8 cellular contexts compared by ENCODE assay signal in the genomic region with DNA sequence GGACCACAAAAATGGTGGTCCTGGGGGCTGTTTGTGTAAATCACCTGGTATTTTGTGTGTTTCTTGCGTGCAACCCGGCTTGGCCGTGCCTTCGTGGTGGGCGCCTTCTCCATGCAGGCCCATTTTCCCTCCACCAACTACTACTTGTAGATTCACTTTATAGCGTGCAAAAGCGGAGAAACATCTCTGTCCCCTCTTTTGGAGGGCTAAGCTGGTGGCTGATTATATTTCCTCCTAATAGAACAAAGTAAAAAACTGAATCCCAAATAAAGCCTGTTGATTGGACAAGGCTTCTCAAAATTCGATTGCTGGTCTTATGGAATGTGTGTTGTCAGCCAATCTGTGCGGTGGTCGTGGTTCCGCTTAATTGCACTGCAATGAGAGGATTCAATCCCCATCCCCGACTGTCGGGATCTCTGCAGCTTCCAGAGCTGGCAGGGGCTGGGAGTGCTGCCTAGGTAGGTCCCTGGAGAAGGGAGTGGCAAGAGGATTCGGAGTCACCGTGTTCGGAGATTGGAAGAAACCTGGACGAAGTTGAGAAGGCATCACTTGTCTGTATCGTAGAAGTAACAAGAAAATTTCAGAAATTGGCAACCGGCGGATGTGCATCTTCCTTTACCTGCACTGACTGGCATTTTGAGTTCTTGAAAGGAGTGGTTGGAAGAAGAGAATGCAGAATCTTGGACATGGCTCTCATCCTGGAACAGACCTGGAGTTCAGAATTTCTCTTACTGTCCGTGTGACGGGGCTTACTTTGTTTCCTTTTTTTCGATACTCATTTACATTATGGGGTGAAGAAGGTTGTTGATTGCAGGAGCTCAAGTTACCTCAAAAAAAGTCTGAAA. TPM values are rescaled to one million over a fixed set of nuclear protein-coding genes. Genes with fewer than 3 reads are reported as not detected.
DNase-seq lines count a peak whose midpoint lies in the region; ATAC-seq and TF ChIP-seq lines count a peak whose summit lies in the region.

No MANE protein-coding gene starts in this region.

- no peaks in the 10 kb centered on the region for H3K9me3 Mint-ChIP-seq in activated CD4-positive, alpha-beta T cell treated with anti-CD3 and anti-CD28 coated beads, Interleukin-2, amount 10 ng/mL, durations not matched to agents 24 days and 14 days

- H3K4me3 ChIP-seq in cardiac fibroblast (replicated peaks in 1 of 2; ENCODE audit: low read depth in 2 of 2, low read length in 2 of 2) (peak overlapping the region; percentile 70 to 77), left lung (peak overlapping the region; percentile 77 to 83), suprapubic skin (peak overlapping the region; percentile 92)

- H3K36me3 ChIP-seq in left lung (peaks cover 0 to 16% of the 10 kb centered on the region in 2 donors), suprapubic skin (peaks cover 14% of the 10 kb centered on the region)

- H3K27me3 Mint-ChIP-seq in activated CD4-positive, alpha-beta T cell treated with anti-CD3 and anti-CD28 coated beads, Interleukin-2, amount 10 ng/mL, durations not matched to agents 24 days and 14 days, result no peaks in the 10 kb centered on the region

- 16% methylated on average over 23 of the region's 23 CpGs for WGBS in suprapubic skin

- no peak for TF ChIP-seq EP300 in suprapubic skin (IDR thresholded peaks at IDR 0.05)

- no peak for TF ChIP-seq CTCF in cardiac fibroblast (IDR thresholded peaks at IDR 0.05; ENCODE audit: low read depth, low read length)
- no peak for TF ChIP-seq CTCF in left lung (IDR thresholded peaks at IDR 0.05)
- no peak for TF ChIP-seq CTCF in suprapubic skin (IDR thresholded peaks at IDR 0.05)

- H3K4me1 Mint-ChIP-seq in activated CD4-positive, alpha-beta T cell treated with anti-CD3 and anti-CD28 coated beads, Interleukin-2, amount 10 ng/mL, durations not matched to agents 24 days and 14 days, result peaks cover 30% of the 10 kb centered on the region

- H3K27me3 ChIP-seq in left lung (no peaks in the 10 kb centered on the region), suprapubic skin (no peaks in the 10 kb centered on the region)

- peak; percentile 64 for DNase-seq in activated CD4-positive, alpha-beta T cell treated with anti-CD3 and anti-CD28 coated beads, Interleukin-2, amount 10 ng/mL, durations not matched to agents 24 days and 14 days
- DNase-seq in activated CD4-positive, alpha-beta T cell treated with anti-CD3 and anti-CD28 coated beads for 1 hour, result no peak
- DNase-seq in NCI-H69 (lab: John Stamatoyannopoulos, UW), result peak; percentile 56
- DNase-seq in cardiac fibroblast (ENCODE audit: low read depth in 2 of 2), result peak; percentile 22 to 28
- no peak for DNase-seq in left lung
- no peak for DNase-seq in suprapubic skin (ENCODE audit: low spot score in 2 of 2)
- no peak for DNase-seq in NCI-H1417 treated with DMSO at 0.1 percent for 48 hours (lab: John Stamatoyannopoulos, UW)

- peaks cover 4 to 19% of the 10 kb centered on the region in 2 donors for H3K4me1 ChIP-seq in left lung
- peaks cover 13% of the 10 kb centered on the region for H3K4me1 ChIP-seq in suprapubic skin

- H3K27ac ChIP-seq in left lung, result peak overlapping the region; percentile 85 to 94
- H3K27ac ChIP-seq in suprapubic skin, result peak overlapping the region; percentile 94

- no peak for TF ChIP-seq POLR2A in suprapubic skin (IDR thresholded peaks at IDR 0.05)

- peak overlapping the region; percentile 92 for H3K4me3 Mint-ChIP-seq in activated CD4-positive, alpha-beta T cell treated with anti-CD3 and anti-CD28 coated beads, Interleukin-2, amount 10 ng/mL, durations not matched to agents 24 days and 14 days

- H3K27ac Mint-ChIP-seq in activated CD4-positive, alpha-beta T cell treated with anti-CD3 and anti-CD28 coated beads, Interleukin-2, amount 10 ng/mL, durations not matched to agents 24 days and 14 days, result peak overlapping the region; percentile 94

- ATAC-seq in left lung (peak; percentile 4), HG02623 (IDR thresholded peaks at IDR 0.05; ENCODE audit: unreplicated experiment) (no peak)

- peaks cover 29% of the 10 kb centered on the region for H3K36me3 Mint-ChIP-seq in activated CD4-positive, alpha-beta T cell treated with anti-CD3 and anti-CD28 coated beads, Interleukin-2, amount 10 ng/mL, durations not matched to agents 24 days and 14 days (ENCODE audit: low read depth)

- intact Hi-C loops in activated CD4-positive, alpha-beta T cell treated with anti-CD3 and anti-CD28 coated beads, Interleukin-2, amount 10 ng/mL, durations not matched to agents 24 days and 14 days (cut with micrococcal nuclease), result no loop called here
- intact Hi-C loops in left lung (cut with DNase I), result no loop called here

- H3K9me3 ChIP-seq in left lung (no peaks in the 10 kb centered on the region), suprapubic skin (no peaks in the 10 kb centered on the region)

RNA-seq across cellular contexts. Expression of a gene that starts 1.1 kb away (rescaled TPM):
- total RNA-seq in activated CD4-positive, alpha-beta T cell treated with anti-CD3 and anti-CD28 coated beads, Interleukin-2, amount 10 ng/mL, durations not matched to agents 24 days and 14 days, result 46.9 and 47.7 TPM in 2 replicates
- total RNA-seq in left lung, result 10 to 100 TPM; 19.2 to 19.8 TPM
- total RNA-seq in suprapubic skin, result 10 to 100 TPM; 15.0 to 39.3 (median 20.3) TPM

RNA-seq across cellular contexts. Expression of a gene that starts 41.3 kb away (rescaled TPM):
- 16.8 and 18.7 TPM in 2 replicates for total RNA-seq in activated CD4-positive, alpha-beta T cell treated with anti-CD3 and anti-CD28 coated beads, Interleukin-2, amount 10 ng/mL, durations not matched to agents 24 days and 14 days
- total RNA-seq in left lung (10 to 100 TPM; 68.0 to 81.3 TPM), suprapubic skin (100 to 1,000 TPM; 105 to 279 (median 130) TPM)

Comparison
In these comparisons a context has a peak if more than half of its experiments do, and no peak if none do; other contexts are left out.
1. DNase-seq: peak in activated CD4-positive, alpha-beta T cell treated with anti-CD3 and anti-CD28 coated beads, Interleukin-2, amount 10 ng/mL, durations not matched to agents 24 days and 14 days (single experiment), NCI-H69 (single experiment) and cardiac fibroblast (2 of 2); none in activated CD4-positive, alpha-beta T cell treated with anti-CD3 and anti-CD28 coated beads for 1 hour (single experiment), left lung (0 of 2), suprapubic skin (0 of 2) and NCI-H1417 treated with DMSO at 0.1 percent for 48 hours (single experiment).
2. Peak in every context shown above with its lines, with median percentiles within 50 percentile points of each other: H3K4me3 ChIP-seq.